In genomic region chr9:126304207-126304945, GRCh38 we compare ENCODE assay signal across 21 cellular contexts. TPM values are rescaled to one million over a fixed set of nuclear protein-coding genes. Genes with fewer than 3 reads are reported as not detected.
DNase-seq lines count a peak whose midpoint lies in the region; ATAC-seq and TF ChIP-seq lines count a peak whose summit lies in the region.
"Had no signal": no experiment of that assay in that cellular context is flagged by ENCODE, and none has a peak within 500 bp of the region (broad histone marks: within the 10 kb centered on the region; RNA-seq: fewer than 3 reads in every experiment).

No MANE protein-coding gene starts in this region.

- H3K9me3 ChIP-seq in endodermal cell (ENCODE audit: control insufficient read depth, low read length) = no peaks in the 10 kb centered on the region
- no peaks in the 10 kb centered on the region for H3K9me3 ChIP-seq in tibial nerve
- H3K9me3 ChIP-seq: Peyer's patch had no signal

- H3K36me3 ChIP-seq in endodermal cell (ENCODE audit: control insufficient read depth, insufficient read depth, low read length) (no peaks in the 10 kb centered on the region), tibial nerve (no peaks in the 10 kb centered on the region)
- H3K36me3 ChIP-seq: Peyer's patch had no signal

- H3K4me1 ChIP-seq in endodermal cell (ENCODE audit: control insufficient read depth, insufficient read depth, low read length) (no peaks in the 10 kb centered on the region), tibial nerve (peaks cover 0 to 6% (median 2%) of the 10 kb centered on the region in 4 donors)
- H3K4me1 ChIP-seq: Peyer's patch had no signal

- TF ChIP-seq POLR2A in tibial nerve (IDR thresholded peaks at IDR 0.05) = no peak

- H3K27me3 ChIP-seq in endodermal cell (ENCODE audit: control insufficient read depth, insufficient read depth, low read length, poor library complexity, severe bottlenecking) (no peaks in the 10 kb centered on the region), tibial nerve (no peaks in the 10 kb centered on the region)
- H3K27me3 ChIP-seq: Peyer's patch had no signal

- no peaks in the 10 kb centered on the region for H3K36me3 Mint-ChIP-seq in activated CD8-positive, alpha-beta memory T cell treated with anti-CD3 and anti-CD28 coated beads, Interleukin-2, amount 10 ng/mL, durations not matched to agents 7 days and 5 days
- no peaks in the 10 kb centered on the region for H3K36me3 Mint-ChIP-seq in endodermal cell (ENCODE audit: low read depth)
- no peaks in the 10 kb centered on the region for H3K36me3 Mint-ChIP-seq in osteocyte (ENCODE audit: unreplicated experiment)
- H3K36me3 Mint-ChIP-seq: CD4-positive, CD25-positive, alpha-beta regulatory T cell had no signal

- H3K27ac ChIP-seq in endodermal cell (ENCODE audit: low read depth, low read length) = no peak overlapping the region
- H3K27ac ChIP-seq in tibial nerve = no peak overlapping the region
- H3K27ac ChIP-seq: GM23248, Peyer's patch had no signal

- no peak overlapping the region for H3K9ac ChIP-seq in endodermal cell (ENCODE audit: extremely low read depth, low read length, poor library complexity, severe bottlenecking)
- H3K9ac ChIP-seq: GM23248 had no signal

- H3K27ac Mint-ChIP-seq in activated CD8-positive, alpha-beta memory T cell treated with anti-CD3 and anti-CD28 coated beads, Interleukin-2, amount 10 ng/mL, durations not matched to agents 7 days and 5 days = no peak overlapping the region
- H3K27ac Mint-ChIP-seq in endodermal cell = no peak overlapping the region
- H3K27ac Mint-ChIP-seq in osteocyte (ENCODE audit: unreplicated experiment) = no peak overlapping the region
- H3K27ac Mint-ChIP-seq: B cell; CD4-positive, CD25-positive, alpha-beta regulatory T cell had no signal

- no peak for ATAC-seq in activated CD8-positive, alpha-beta memory T cell treated with anti-CD3 and anti-CD28 coated beads, Interleukin-2, amount 10 ng/mL, durations not matched to agents 7 days and 5 days
- no peak for ATAC-seq in GM18873 (IDR thresholded peaks at IDR 0.05; ENCODE audit: low FRiP score, unreplicated experiment)

- no peak for TF ChIP-seq CTCF in endodermal cell (conservative IDR thresholded peaks at IDR 0.05)
- no peak for TF ChIP-seq CTCF in osteocyte (IDR thresholded peaks at IDR 0.05)
- TF ChIP-seq CTCF in tibial nerve (IDR thresholded peaks at IDR 0.05) = no peak

- H3K4me3 Mint-ChIP-seq in activated CD8-positive, alpha-beta memory T cell treated with anti-CD3 and anti-CD28 coated beads, Interleukin-2, amount 10 ng/mL, durations not matched to agents 7 days and 5 days = no peak overlapping the region
- H3K4me3 Mint-ChIP-seq in endodermal cell = no peak overlapping the region
- H3K4me3 Mint-ChIP-seq in osteocyte (ENCODE audit: unreplicated experiment) = no peak overlapping the region
- H3K4me3 Mint-ChIP-seq: B cell; CD4-positive, CD25-positive, alpha-beta regulatory T cell had no signal

- 91 to 92% methylated on average over 7 to 8 of the region's 8 CpGs for WGBS in endodermal cell (ENCODE audit: insufficient coverage in 1 of 2, insufficient read length in 1 of 2), 2 experiments
- 89 to 90% methylated on average over 8 of the region's 8 CpGs for WGBS in tibial nerve, 2 donors

- H3K4me3 ChIP-seq in endodermal cell (ENCODE audit: low read length) (no peak overlapping the region), tibial nerve (no peak overlapping the region)
- H3K4me3 ChIP-seq: GM23248, Peyer's patch had no signal

- peaks cover 18% of the 10 kb centered on the region for H3K4me1 Mint-ChIP-seq in activated CD8-positive, alpha-beta memory T cell treated with anti-CD3 and anti-CD28 coated beads, Interleukin-2, amount 10 ng/mL, durations not matched to agents 7 days and 5 days
- H3K4me1 Mint-ChIP-seq in endodermal cell = peaks cover 2% of the 10 kb centered on the region
- no peaks in the 10 kb centered on the region for H3K4me1 Mint-ChIP-seq in osteocyte (ENCODE audit: unreplicated experiment)

- no peaks in the 10 kb centered on the region for H3K9me3 Mint-ChIP-seq in activated CD8-positive, alpha-beta memory T cell treated with anti-CD3 and anti-CD28 coated beads, Interleukin-2, amount 10 ng/mL, durations not matched to agents 7 days and 5 days (ENCODE audit: low read depth)
- H3K9me3 Mint-ChIP-seq in endodermal cell (peaks cover 2% of the 10 kb centered on the region), osteocyte (ENCODE audit: unreplicated experiment) (no peaks in the 10 kb centered on the region)
- H3K9me3 Mint-ChIP-seq: CD4-positive, CD25-positive, alpha-beta regulatory T cell had no signal

- in situ Hi-C loops in KBM-7 (cut with MboI; ENCODE audit: low pct_unique_long_range_greater_than_20kb, low sequenced_read_pairs) = no loop called here

- peaks cover 2% of the 10 kb centered on the region for H3K27me3 Mint-ChIP-seq in activated CD8-positive, alpha-beta memory T cell treated with anti-CD3 and anti-CD28 coated beads, Interleukin-2, amount 10 ng/mL, durations not matched to agents 7 days and 5 days
- H3K27me3 Mint-ChIP-seq in endodermal cell (ENCODE audit: insufficient read depth) = no peaks in the 10 kb centered on the region
- peaks cover 2% of the 10 kb centered on the region for H3K27me3 Mint-ChIP-seq in osteocyte (ENCODE audit: unreplicated experiment)

- TF ChIP-seq EP300 in tibial nerve (IDR thresholded peaks at IDR 0.05) = no peak

- DNase-seq in activated CD8-positive, alpha-beta memory T cell treated with anti-CD3 and anti-CD28 coated beads, Interleukin-2, amount 10 ng/mL, durations not matched to agents 7 days and 5 days = peak; percentile 32
- DNase-seq in activated CD8-positive, alpha-beta memory T cell treated with anti-CD3 and anti-CD28 coated beads, Interleukin-2, amount 50 U/mL, for 48 hours = no peak
- peak; percentile 32 for DNase-seq in endodermal cell
- DNase-seq in osteocyte (ENCODE audit: extremely low spot score, unreplicated experiment) = peak; percentile 67
- DNase-seq in ureter (ENCODE audit: low spot score) = peak; percentile 37
- no peak for DNase-seq in KBM-7
- no peak for DNase-seq in tibial nerve (ENCODE audit: low spot score in 2 of 2)
- DNase-seq: COR-L47; GDM1; GM23248; MM.1S; NCI-H1092 treated with DMSO at 0.1 percent for 48 hours; NCI-H146; NCI-H2029 treated with DMSO at 0.1 percent for 48 hours; NCI-H2171 treated with DMSO at 0.1 percent for 48 hours; NCI-H748 treated with DMSO at 0.1 percent for 48 hours; NK-92 treated with Interleukin-12 subunit alpha and Interleukin-12 subunit beta, amount 100 ng/mL, for 24 hours; Peyer's patch had no signal

- CTCF ChIA-PET in activated CD8-positive, alpha-beta memory T cell treated with anti-CD3 and anti-CD28 coated beads, Interleukin-2, amount 10 ng/mL, durations not matched to agents 7 days and 5 days (lab: Charles Lee) = interaction anchor here (3.9 to 8.8 kb wide), 2 partner anchors 95 to 186 kb away, joined by 30 to 107 read pairs; no protein-coding TSS in a partner anchor

RNA-seq across cellular contexts. Expression of gene MVB12B, which starts 22.3 kb away (rescaled TPM):
- total RNA-seq in activated CD8-positive, alpha-beta memory T cell treated with anti-CD3 and anti-CD28 coated beads, Interleukin-2, amount 10 ng/mL, durations not matched to agents 7 days and 5 days = 10 to 100 TPM; 39.2 to 57.0 TPM
- total RNA-seq in endodermal cell (10 to 100 TPM; 18.6 to 19.7 TPM), osteocyte (18.7 and 20.2 TPM in 2 replicates), ureter (37.5 TPM), tibial nerve (10 to 100 TPM; 27.2 to 36.9 (median 33.2) TPM)
- 27.4 TPM for polyA plus RNA-seq in endodermal cell (2013, experiment 1 of 2)
- polyA plus RNA-seq in endodermal cell (2013, experiment 2 of 2) = 24.8 TPM

Comparison
In these comparisons a context has a peak if more than half of its experiments do, and no peak if none do; other contexts are left out.
1. DNase-seq: peak in activated CD8-positive, alpha-beta memory T cell treated with anti-CD3 and anti-CD28 coated beads, Interleukin-2, amount 10 ng/mL, durations not matched to agents 7 days and 5 days (single experiment), endodermal cell (single experiment), osteocyte (single experiment) and ureter (single experiment); none in activated CD8-positive, alpha-beta memory T cell treated with anti-CD3 and anti-CD28 coated beads, Interleukin-2, amount 50 U/mL, for 48 hours (single experiment), KBM-7 (single experiment) and tibial nerve (0 of 2).